Comparison of ENCODE assay signal across 17 cellular contexts in genomic region chr1:78297828-78298227, GRCh38.
"Had no signal": no experiment of that assay in that cellular context is flagged by ENCODE, and none has a peak within 500 bp of the region (broad histone marks: within the 10 kb centered on the region; RNA-seq: fewer than 3 reads in every experiment).

No MANE protein-coding gene starts in this region.

- H3K4me3 Mint-ChIP-seq: activated CD4-positive, alpha-beta memory T cell treated with anti-CD3 and anti-CD28 coated beads, Interleukin-2, amount 10 ng/mL, durations not matched to agents 7 days and 5 days; activated naive CD4-positive, alpha-beta T cell treated with anti-CD3 and anti-CD28 coated beads, Interleukin-2, amount 50 U/mL, for 24 hours; activated T-cell treated with anti-CD3 and anti-CD28 coated beads, Interleukin-2, amount 50 U/mL, for 4 hours; memory B cell; natural killer cell treated with Interleukin-12 subunit alpha and Interleukin-12 subunit beta and Interleukin-15 and Interleukin-18, amount 100 ng/mL, for 72 hours had no signal

- H3K9me3 ChIP-seq: adrenal gland, right atrium auricular region, tibial nerve, uterus had no signal

- H3K27ac Mint-ChIP-seq: activated CD4-positive, alpha-beta memory T cell treated with anti-CD3 and anti-CD28 coated beads, Interleukin-2, amount 10 ng/mL, durations not matched to agents 7 days and 5 days; activated naive CD4-positive, alpha-beta T cell treated with anti-CD3 and anti-CD28 coated beads, Interleukin-2, amount 50 U/mL, for 24 hours; memory B cell; natural killer cell treated with Interleukin-12 subunit alpha and Interleukin-12 subunit beta and Interleukin-15 and Interleukin-18, amount 100 ng/mL, for 72 hours had no signal

- H3K27me3 Mint-ChIP-seq: activated CD4-positive, alpha-beta memory T cell treated with anti-CD3 and anti-CD28 coated beads, Interleukin-2, amount 10 ng/mL, durations not matched to agents 7 days and 5 days had no signal

- DNase-seq: activated CD4-positive, alpha-beta memory T cell treated with anti-CD3 and anti-CD28 coated beads, Interleukin-2, amount 10 ng/mL, durations not matched to agents 7 days and 5 days; activated effector memory CD4-positive, alpha-beta T cell treated with anti-CD3 and anti-CD28 coated beads, Interleukin-2, amount 50 U/mL, for 16 hours; activated T-cell treated with anti-CD3 and anti-CD28 coated beads, Interleukin-2, amount 50 U/mL, for 4 hours; adrenal gland; glutamatergic neuron; left ventricle myocardium superior; nucleus accumbens; stimulated activated CD4-positive, alpha-beta T cell treated with anti-CD3 and anti-CD28 coated beads, Interleukin-4, amount 100 ng/mL, for 24 hours; stimulated activated naive CD4-positive, alpha-beta T cell; uterus had no signal

- H3K36me3 ChIP-seq: adrenal gland, right atrium auricular region, tibial nerve, uterus had no signal

- H3K4me1 ChIP-seq: adrenal gland, right atrium auricular region, tibial nerve, uterus had no signal

- ATAC-seq: activated T-cell treated with anti-CD3 and anti-CD28 coated beads, Interleukin-2, amount 50 U/mL, for 4 hours; left ventricle myocardium superior; natural killer cell treated with Interleukin-12 subunit alpha and Interleukin-12 subunit beta and Interleukin-15 and Interleukin-18, amount 100 ng/mL, for 72 hours had no signal

- H3K27me3 ChIP-seq: adrenal gland, right atrium auricular region, tibial nerve, uterus had no signal

- H3K27ac ChIP-seq: adrenal gland, right atrium auricular region, tibial nerve, uterus, VCaP had no signal

- H3K4me1 Mint-ChIP-seq: activated CD4-positive, alpha-beta memory T cell treated with anti-CD3 and anti-CD28 coated beads, Interleukin-2, amount 10 ng/mL, durations not matched to agents 7 days and 5 days; activated naive CD4-positive, alpha-beta T cell treated with anti-CD3 and anti-CD28 coated beads, Interleukin-2, amount 50 U/mL, for 24 hours; memory B cell had no signal

- H3K4me3 ChIP-seq: adrenal gland, right atrium auricular region, skin epidermis, tibial nerve, uterus had no signal

- H3K9me3 Mint-ChIP-seq: activated CD4-positive, alpha-beta memory T cell treated with anti-CD3 and anti-CD28 coated beads, Interleukin-2, amount 10 ng/mL, durations not matched to agents 7 days and 5 days; activated naive CD4-positive, alpha-beta T cell treated with anti-CD3 and anti-CD28 coated beads, Interleukin-2, amount 50 U/mL, for 24 hours; activated T-cell treated with anti-CD3 and anti-CD28 coated beads, Interleukin-2, amount 50 U/mL, for 4 hours; memory B cell had no signal

- H3K36me3 Mint-ChIP-seq: activated naive CD4-positive, alpha-beta T cell treated with anti-CD3 and anti-CD28 coated beads, Interleukin-2, amount 50 U/mL, for 24 hours; memory B cell; natural killer cell treated with Interleukin-12 subunit alpha and Interleukin-12 subunit beta and Interleukin-15 and Interleukin-18, amount 100 ng/mL, for 72 hours had no signal
